In the genomic region with DNA sequence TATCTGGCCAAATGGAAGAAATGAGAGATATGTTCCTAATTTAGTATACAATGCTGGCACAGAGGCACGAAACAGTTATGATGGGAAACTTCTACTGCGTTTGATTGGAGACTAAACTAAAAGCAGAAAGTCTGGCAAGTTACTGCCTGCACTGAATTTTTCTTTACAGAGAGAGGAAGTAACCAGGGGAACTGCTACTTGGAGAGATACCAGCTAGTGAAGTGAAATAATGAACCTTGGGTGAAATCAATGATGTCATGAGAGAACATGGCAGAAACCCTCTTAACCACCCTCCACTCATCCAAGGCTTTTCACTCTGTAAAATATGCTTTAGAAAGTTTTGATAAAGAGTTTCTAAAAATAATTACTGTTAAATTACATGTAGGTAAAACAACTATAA, we compare ENCODE assay signal across 9 cellular contexts. TPM values are rescaled to one million over a fixed set of nuclear protein-coding genes. Genes with fewer than 3 reads are reported as not detected.
DNase-seq lines count a peak whose midpoint lies in the region; ATAC-seq and TF ChIP-seq lines count a peak whose summit lies in the region.
"Had no signal": no experiment of that assay in that cellular context is flagged by ENCODE, and none has a peak within 500 bp of the region (broad histone marks: within the 10 kb centered on the region; RNA-seq: fewer than 3 reads in every experiment).

No MANE protein-coding gene starts in this region.

- H3K4me1 ChIP-seq in OCI-LY3 (ENCODE audit: low read length) = peaks cover 78% of the 10 kb centered on the region

- H3K27ac Mint-ChIP-seq in WTC11 = no peak overlapping the region

- ATAC-seq in GM18505 (IDR thresholded peaks at IDR 0.05; ENCODE audit: unreplicated experiment) (peak; percentile 55), HG02642 (IDR thresholded peaks at IDR 0.05; ENCODE audit: poor library complexity, unreplicated experiment) (peak; percentile 43), WTC11 (no peak)

- H3K4me1 Mint-ChIP-seq in WTC11 = peaks cover 20% of the 10 kb centered on the region

- no peaks in the 10 kb centered on the region for H3K27me3 ChIP-seq in OCI-LY3 (ENCODE audit: low read depth, low read length)

- H3K4me2 ChIP-seq in OCI-LY3 (ENCODE audit: low read length) = peak overlapping the region; percentile 84

- peaks cover 68% of the 10 kb centered on the region for H3K79me2 ChIP-seq in OCI-LY3 (ENCODE audit: low read length)

- H2AFZ ChIP-seq in OCI-LY3 (ENCODE audit: low read depth, low read length) = no peak overlapping the region

- no peaks in the 10 kb centered on the region for H3K36me3 Mint-ChIP-seq in WTC11

- H3K4me3 Mint-ChIP-seq in WTC11 = no peak overlapping the region

- peak overlapping the region; percentile 96 for H3K27ac ChIP-seq in OCI-LY3 (ENCODE audit: low read length)

- H4K20me1 ChIP-seq in OCI-LY3 (ENCODE audit: insufficient read depth, low read length) = no peaks in the 10 kb centered on the region

- no peak for TF ChIP-seq POLR2A in GM18505 (IDR thresholded peaks at IDR 0.05; ENCODE audit: borderline replicate concordance, extremely low read depth, insufficient read depth, insufficient read length)

- POLR2A ChIA-PET in WTC11 (lab: Charles Lee) = no interaction called here

- no peaks in the 10 kb centered on the region for H3K9me3 ChIP-seq in OCI-LY3 (ENCODE audit: insufficient read depth, low read length)

- TF ChIP-seq CTCF in OCI-LY3 (IDR thresholded peaks at IDR 0.05; ENCODE audit: low read depth, low read length) (no peak), WTC11 (IDR thresholded peaks at IDR 0.05) (no peak)

- DNase-seq in medulla oblongata (ENCODE audit: extremely low spot score) = peak; percentile 83
- DNase-seq in T1000 (lab: John Stamatoyannopoulos, UW) = no peak
- DNase-seq in WTC11 (ENCODE audit: low spot score) = no peak
- DNase-seq in cortex of kidney (lab: John Stamatoyannopoulos, UW) = no peak
- DNase-seq in stimulated activated CD4-positive, alpha-beta T cell treated with anti-CD3 and anti-CD28 coated beads, Interleukin-2, amount 100 ng/mL, for 24 hours = no peak
- DNase-seq: activated naive CD4-positive, alpha-beta T cell had no signal

- no peaks in the 10 kb centered on the region for H3K9me3 Mint-ChIP-seq in WTC11

- peak overlapping the region; percentile 63 for H3K4me3 ChIP-seq in OCI-LY3 (ENCODE audit: low read length)

- no peaks in the 10 kb centered on the region for H3K27me3 Mint-ChIP-seq in WTC11 (ENCODE audit: low read depth)

- peak overlapping the region; percentile 84 for H3K9ac ChIP-seq in OCI-LY3 (ENCODE audit: low read length)

- CTCF ChIA-PET in WTC11 (lab: Charles Lee) = no interaction called here

- H3K36me3 ChIP-seq in OCI-LY3 (replicated peaks; ENCODE audit: low read depth, low read length) = peaks cover 17% of the 10 kb centered on the region

TF ChIP-seq in WTC11, 78 proteins besides CTCF, POLR2A, EP300 and RAD21:
- TF ChIP-seq MYBL2 (CRISPR knock-in tag; IDR thresholded peaks at IDR 0.05) (no peak), NR2C2 (CRISPR knock-in tag; IDR thresholded peaks at IDR 0.05) (no peak), ESRRA (CRISPR knock-in tag; IDR thresholded peaks at IDR 0.05; ENCODE audit: borderline replicate concordance) (no peak), TEAD4 (CRISPR knock-in tag; IDR thresholded peaks at IDR 0.05) (no peak)
- TF ChIP-seq, protein P1, sequence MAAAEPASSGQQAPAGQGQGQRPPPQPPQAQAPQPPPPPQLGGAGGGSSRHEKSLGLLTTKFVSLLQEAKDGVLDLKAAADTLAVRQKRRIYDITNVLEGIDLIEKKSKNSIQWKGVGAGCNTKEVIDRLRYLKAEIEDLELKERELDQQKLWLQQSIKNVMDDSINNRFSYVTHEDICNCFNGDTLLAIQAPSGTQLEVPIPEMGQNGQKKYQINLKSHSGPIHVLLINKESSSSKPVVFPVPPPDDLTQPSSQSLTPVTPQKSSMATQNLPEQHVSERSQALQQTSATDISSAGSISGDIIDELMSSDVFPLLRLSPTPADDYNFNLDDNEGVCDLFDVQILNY (CRISPR knock-in tag; IDR thresholded peaks at IDR 0.05) = no peak
- TF ChIP-seq, protein P2, sequence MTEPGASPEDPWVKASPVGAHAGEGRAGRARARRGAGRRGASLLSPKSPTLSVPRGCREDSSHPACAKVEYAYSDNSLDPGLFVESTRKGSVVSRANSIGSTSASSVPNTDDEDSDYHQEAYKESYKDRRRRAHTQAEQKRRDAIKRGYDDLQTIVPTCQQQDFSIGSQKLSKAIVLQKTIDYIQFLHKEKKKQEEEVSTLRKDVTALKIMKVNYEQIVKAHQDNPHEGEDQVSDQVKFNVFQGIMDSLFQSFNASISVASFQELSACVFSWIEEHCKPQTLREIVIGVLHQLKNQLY (CRISPR knock-in tag; IDR thresholded peaks at IDR 0.05) = no peak
TF ChIP-seq in WTC11: peak in this region for 0.

RNA-seq across cellular contexts. Expression of a gene that starts 29.3 kb away (rescaled TPM):
- total RNA-seq in WTC11 (2021) = 5.0 to 8.1 TPM (median 5.2 TPM) in 3 replicates
